ENCODE assay signal across 15 cellular contexts in genomic region chr1:233278621-233279020, GRCh38. TPM values are rescaled to one million over a fixed set of nuclear protein-coding genes. Genes with fewer than 3 reads are reported as not detected.
DNase-seq lines count a peak whose midpoint lies in the region; ATAC-seq and TF ChIP-seq lines count a peak whose summit lies in the region.
"Had no signal": no experiment of that assay in that cellular context is flagged by ENCODE, and none has a peak within 500 bp of the region (broad histone marks: within the 10 kb centered on the region; RNA-seq: fewer than 3 reads in every experiment).

No MANE protein-coding gene starts in this region.

- H3K4me3 ChIP-seq in Karpas-422 (ENCODE audit: low read length): no peak overlapping the region
- H3K4me3 ChIP-seq in NB4 (ENCODE audit: low read depth, low read length): no peak overlapping the region
- no peak overlapping the region for H3K4me3 ChIP-seq in transverse colon
- H3K4me3 ChIP-seq: BLaER1 treated with 17β-estradiol and CSF1 and Interleukin-3, amounts not matched to agents 10 nM and 100 nM; GM23248 had no signal

- H3K4me2 ChIP-seq in Karpas-422 (ENCODE audit: low read depth, low read length, poor library complexity, severe bottlenecking): no peak overlapping the region

- 81 to 100% methylated on average over 1 of the region's 1 CpG for WGBS in transverse colon (ENCODE audit: low coverage in 1 of 2), 2 donors

- H3K4me1 ChIP-seq in Karpas-422 (ENCODE audit: low read length) (peaks cover 11% of the 10 kb centered on the region), transverse colon (no peaks in the 10 kb centered on the region)

- no peaks in the 10 kb centered on the region for H3K27me3 Mint-ChIP-seq in T-helper 17 cell
- H3K27me3 Mint-ChIP-seq: CD4-positive, alpha-beta T cell had no signal

- H3K27me3 ChIP-seq in Karpas-422 (ENCODE audit: low read length): no peaks in the 10 kb centered on the region
- no peaks in the 10 kb centered on the region for H3K27me3 ChIP-seq in transverse colon
- H3K27me3 ChIP-seq: BLaER1 treated with 17β-estradiol and CSF1 and Interleukin-3, amounts not matched to agents 10 nM and 100 nM had no signal

- H2AFZ ChIP-seq in Karpas-422 (ENCODE audit: low read length): no peak overlapping the region
- H2AFZ ChIP-seq: GM23248 had no signal

- TF ChIP-seq CTCF in NB4 (IDR thresholded peaks at IDR 0.05; ENCODE audit: low read depth, low read length) (no peak), transverse colon (IDR thresholded peaks at IDR 0.05) (no peak)

- ATAC-seq in T-helper 17 cell (no peak), HG03159 (IDR thresholded peaks at IDR 0.05; ENCODE audit: unreplicated experiment) (no peak)

- H3K36me3 Mint-ChIP-seq in T-helper 17 cell (ENCODE audit: low read depth): peaks cover 6% of the 10 kb centered on the region

- no peaks in the 10 kb centered on the region for H4K20me1 ChIP-seq in Karpas-422 (ENCODE audit: insufficient read depth, low read depth, low read length)
- H4K20me1 ChIP-seq: BLaER1 treated with 17β-estradiol and CSF1 and Interleukin-3, amounts not matched to agents 10 nM and 100 nM had no signal

- peaks cover 43% of the 10 kb centered on the region for H3K4me1 Mint-ChIP-seq in T-helper 17 cell

- H3K27ac Mint-ChIP-seq in T-helper 17 cell: peak overlapping the region; percentile 24
- H3K27ac Mint-ChIP-seq: CD4-positive, alpha-beta T cell had no signal

- H3K4me3 Mint-ChIP-seq in T-helper 17 cell: no peak overlapping the region
- H3K4me3 Mint-ChIP-seq: CD4-positive, alpha-beta T cell; H9 had no signal

- TF ChIP-seq POLR2A in NB4 (IDR thresholded peaks at IDR 0.05; ENCODE audit: extremely low read depth, insufficient read length): no peak
- TF ChIP-seq POLR2A in transverse colon (IDR thresholded peaks at IDR 0.05): no peak

- H3K9me2 ChIP-seq in Karpas-422 (replicated peaks; ENCODE audit: insufficient read depth, low read length): no peaks in the 10 kb centered on the region; the same call in 1 of the 2 replicates

- in situ Hi-C loops in transverse colon (cut with MboI; ENCODE audit: low pct_ligation_motif_present in 1 of 4, low pct_unique_long_range_greater_than_20kb in 1 of 4, low sequenced_read_pairs in 3 of 4): no loop called here

- H3K27ac ChIP-seq in Karpas-422 (ENCODE audit: low read length): no peak overlapping the region; the same call in 1 of the 2 replicates
- no peak overlapping the region for H3K27ac ChIP-seq in transverse colon
- H3K27ac ChIP-seq: GM23248 had no signal

- no peak overlapping the region for H3K9ac ChIP-seq in Karpas-422 (ENCODE audit: low read length)
- H3K9ac ChIP-seq: BLaER1 treated with 17β-estradiol and CSF1 and Interleukin-3, amounts not matched to agents 10 nM and 100 nM; GM23248 had no signal

- intact Hi-C loops in transverse colon (cut with DNase I; ENCODE audit: low total_unique reads): no loop called here

- H3K79me2 ChIP-seq in Karpas-422 (ENCODE audit: low read length): peaks cover 96% of the 10 kb centered on the region

- H3K36me3 ChIP-seq in Karpas-422 (ENCODE audit: insufficient read depth, low read length): 0 out of 2 replicates have a peak, but pooled peaks cover 7% of the 10 kb centered on the region
- H3K36me3 ChIP-seq in transverse colon: no peaks in the 10 kb centered on the region

- peak; percentile 59 for DNase-seq in CD1c-positive myeloid dendritic cell (ENCODE audit: extremely low spot score)
- peak; percentile 60 for DNase-seq in Karpas-422
- DNase-seq in NB4 (ENCODE audit: low read depth): peak; percentile 13
- DNase-seq in T-helper 17 cell: no peak
- no peak for DNase-seq in transverse colon
- DNase-seq in middle frontal gyrus (ENCODE audit: extremely low spot score, low spot score): no peak
- DNase-seq in NK-92 treated with Interleukin-12 subunit alpha and Interleukin-12 subunit beta, amount 100 ng/mL, for 24 hours (lab: John Stamatoyannopoulos, UW): no peak
- DNase-seq: ACHN; CD4-positive, alpha-beta T cell; DMS79 treated with DMSO at 0.1 percent for 48 hours; EL; GM23248; H9 had no signal

- no peaks in the 10 kb centered on the region for H3K9me3 ChIP-seq in Karpas-422 (ENCODE audit: low read length)
- H3K9me3 ChIP-seq in T-helper 17 cell (ENCODE audit: control insufficient read depth, low read length, poor library complexity, severe bottlenecking): no peaks in the 10 kb centered on the region
- H3K9me3 ChIP-seq in transverse colon: no peaks in the 10 kb centered on the region
- H3K9me3 ChIP-seq: BLaER1 treated with 17β-estradiol and CSF1 and Interleukin-3, amounts not matched to agents 10 nM and 100 nM had no signal

- TF ChIP-seq EP300 in transverse colon (IDR thresholded peaks at IDR 0.05; ENCODE audit: low read depth): no peak

RNA-seq across cellular contexts. Expression of gene PCNX2, which starts 16.9 kb away (rescaled TPM):
- total RNA-seq in Karpas-422 (2014; rRNA removed; shearing (Covaris generic); ENCODE audit: low replicate concordance): 49.1 and 96.2 TPM in 2 replicates
- total RNA-seq in T-helper 17 cell (10 to 100 TPM; 64.1 to 70.1 TPM), transverse colon (100 to 1,000 TPM in 1 of 4 donors, 10 to 100 TPM in 2, 1 to 10 TPM in 1; 6.8 to 518 (median 11.8) TPM)

RNA-seq across cellular contexts. Expression of gene MAP3K21, which starts 48.9 kb away (rescaled TPM):
- total RNA-seq in Karpas-422 (2014; rRNA removed; shearing (Covaris generic); ENCODE audit: low replicate concordance): 2.2 and 3.4 TPM in 2 replicates
- total RNA-seq in T-helper 17 cell (1 to 10 TPM; 1.4 to 1.9 TPM), transverse colon (10 to 100 TPM; 18.7 to 69.3 (median 28.9) TPM)
- total RNA-seq: GM23248 had no signal

Comparison
In these comparisons a context has a peak if more than half of its experiments do, and no peak if none do; other contexts are left out.
1. DNase-seq: peak in CD1c-positive myeloid dendritic cell (single experiment), Karpas-422 (single experiment) and NB4 (single experiment); none in T-helper 17 cell (0 of 3), transverse colon (single experiment), middle frontal gyrus (single experiment) and NK-92 treated with Interleukin-12 subunit alpha and Interleukin-12 subunit beta, amount 100 ng/mL, for 24 hours (single experiment).